ENCODE assay signal across 8 cellular contexts in the genomic region with DNA sequence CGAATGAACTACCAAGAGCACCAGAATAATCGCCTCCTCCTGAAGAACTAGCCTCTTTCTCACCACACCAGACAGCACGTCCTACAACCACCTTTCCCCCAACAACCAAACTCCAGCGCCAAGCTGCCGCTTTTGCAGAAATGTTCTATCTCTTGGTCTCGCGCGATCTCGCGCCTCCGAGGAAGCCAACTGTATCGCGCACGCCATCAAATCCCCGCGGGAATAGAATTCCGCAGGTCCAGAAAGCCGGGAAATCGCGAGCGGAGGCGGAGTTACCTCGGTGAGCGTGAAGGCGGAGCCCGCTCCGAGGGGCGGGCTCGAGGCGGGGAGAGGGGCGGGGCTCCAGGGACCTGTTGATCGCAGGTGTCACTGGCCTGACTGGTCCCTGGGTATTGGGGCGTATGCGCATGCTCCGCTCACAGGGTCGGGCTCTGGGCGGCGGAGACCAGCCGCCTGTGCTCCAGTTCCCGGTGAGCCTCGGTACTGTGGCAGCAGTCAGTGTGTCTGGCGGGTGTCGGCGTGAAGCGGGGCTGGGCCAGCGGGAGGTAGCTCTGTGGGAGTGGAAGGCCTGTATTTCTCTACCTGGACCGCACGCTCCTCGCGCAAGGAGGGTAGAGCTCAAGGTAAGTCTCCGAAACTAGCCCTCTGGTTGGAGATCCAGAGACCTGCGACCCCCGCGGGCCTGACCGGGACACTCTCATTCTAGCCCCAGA. TPM values are rescaled to one million over a fixed set of nuclear protein-coding genes. Genes with fewer than 3 reads are reported as not detected.
DNase-seq lines count a peak whose midpoint lies in the region; ATAC-seq and TF ChIP-seq lines count a peak whose summit lies in the region.

TSS of gene USP53 (plus strand) at position 463 of the 713 bp plus-strand sequence. CDS start 27,047 bp downstream, outside the sequence.

- ATAC-seq in GM19351 (IDR thresholded peaks at IDR 0.05; ENCODE audit: unreplicated experiment) (peak; percentile 86), HG03520 (IDR thresholded peaks at IDR 0.05; ENCODE audit: unreplicated experiment) (peak; percentile 93)

- TF ChIP-seq CTCF in BJ (IDR thresholded peaks at IDR 0.05; ENCODE audit: insufficient read depth, low read depth, low read length): no peak

- H3K4me3 ChIP-seq in BJ (ENCODE audit: low read depth, low read length): peak within 1 kb of the TSS; percentile 96

- DNase-seq in BJ (ENCODE audit: low read depth): peak; percentile 93
- peak; percentile 96 for DNase-seq in NCI-H748 (lab: John Stamatoyannopoulos, UW; ENCODE audit: unreplicated experiment)
- DNase-seq in activated CD4-positive, alpha-beta T cell treated with anti-CD3 and anti-CD28 coated beads, Interleukin-2, amount 50 U/mL, for 24 hours (ENCODE audit: low read depth in 1 of 2, low spot score in 1 of 2): peak; percentile 97
- DNase-seq in cortex of kidney (lab: John Stamatoyannopoulos, UW): peak; percentile 26
- DNase-seq in stimulated activated CD4-positive, alpha-beta T cell treated with anti-CD3 and anti-CD28 coated beads, Interleukin-1b, Interleukin-23, amount 100 ng/mL, for 24 hours (ENCODE audit: low read depth in 4 of 4, low spot score in 1 of 4): peak; percentile 95 to 97 (median 97)

- H3K36me3 ChIP-seq in BJ (ENCODE audit: control insufficient read depth, insufficient read depth, low read length): no peaks in the 10 kb centered on the region

- H3K27me3 ChIP-seq in BJ (ENCODE audit: control insufficient read depth, insufficient read depth, low read length) (no peaks in the 10 kb centered on the region), layer of hippocampus (ENCODE audit: control insufficient read depth, insufficient read depth, low read length) (no peaks in the 10 kb centered on the region)

- peak within 1 kb of the TSS; percentile 85 for H3K27ac ChIP-seq in layer of hippocampus (ENCODE audit: low read depth, low read length)

- CTCF ChIA-PET in BJ (lab: Yijun Ruan, JAX): interaction anchor here (1.0 to 2.5 kb wide), 7 partner anchors 109 to 218 kb away, joined by 3 to 6 read pairs (median 4); no protein-coding TSS in a partner anchor

- POLR2A ChIA-PET in BJ (lab: Charles Lee): interaction anchor here (0.6 to 3.3 kb wide), 13 partner anchors 43 to 377 kb away, joined by 3 to 13 read pairs (median 5); a partner anchor contains a TSS

RNA-seq across cellular contexts. Expression of gene USP53, which starts in this region (rescaled TPM):
- polyA plus RNA-seq in BJ (2011; rRNA removed): 70.5 and 148 TPM in 2 replicates
- polyA minus RNA-seq in BJ (2011; rRNA and poly(A)+ RNA removed): 85.3 and 87.5 TPM in 2 replicates

Comparison
In these comparisons a context has a peak if more than half of its experiments do, and no peak if none do; other contexts are left out.
1. Peak in every context shown above with its lines: DNase-seq, ATAC-seq, H3K4me3 ChIP-seq and H3K27ac ChIP-seq.
2. DNase-seq: peak in every context shown above with its lines; median percentile 97 in activated CD4-positive, alpha-beta T cell treated with anti-CD3 and anti-CD28 coated beads, Interleukin-2, amount 50 U/mL, for 24 hours; 97 in stimulated activated CD4-positive, alpha-beta T cell treated with anti-CD3 and anti-CD28 coated beads, Interleukin-1b, Interleukin-23, amount 100 ng/mL, for 24 hours; 96 in NCI-H748; 93 in BJ; 26 in cortex of kidney.